10 cellular contexts compared by ENCODE assay signal in genomic region chr13:110726726-110727125, GRCh38. TPM values are rescaled to one million over a fixed set of nuclear protein-coding genes. Genes with fewer than 3 reads are reported as not detected.
A peak's percentile ranks its signal among the peaks of the same experiment; 100 is the strongest.
DNase-seq lines count a peak whose midpoint lies in the region; ATAC-seq and TF ChIP-seq lines count a peak whose summit lies in the region.
"Had no signal": no experiment of that assay in that cellular context is flagged by ENCODE, and none has a peak within 500 bp of the region (broad histone marks: within the 10 kb centered on the region; RNA-seq: fewer than 3 reads in every experiment).

No MANE protein-coding gene starts in this region.

- H2AFZ ChIP-seq in PC-3 (ENCODE audit: low read length) = no peak overlapping the region

- no peaks in the 10 kb centered on the region for H3K9me3 Mint-ChIP-seq in activated naive CD8-positive, alpha-beta T cell treated with anti-CD3 and anti-CD28 coated beads for 36 hours
- H3K9me3 Mint-ChIP-seq in WTC11 = no peaks in the 10 kb centered on the region
- H3K9me3 Mint-ChIP-seq: dendritic cell treated with granulocyte-macrophage colony-stimulating factor and Interleukin-4, amounts not matched to agents 40 ng/mL and 50 ng/mL, for 4 days had no signal

- H4K20me1 ChIP-seq in PC-3 (ENCODE audit: low read length) = no peaks in the 10 kb centered on the region

- H3K79me2 ChIP-seq in PC-3 (ENCODE audit: low read length) = no peaks in the 10 kb centered on the region

- no peaks in the 10 kb centered on the region for H3K27me3 ChIP-seq in PC-3 (ENCODE audit: low read length)

- BruUV-seq in PC-3 (replicated peaks; lab: Mats Ljungman, UMichigan) = no TSS peak

- peaks cover 15% of the 10 kb centered on the region for H3K4me1 Mint-ChIP-seq in activated naive CD8-positive, alpha-beta T cell treated with anti-CD3 and anti-CD28 coated beads for 36 hours
- H3K4me1 Mint-ChIP-seq in WTC11 = no peaks in the 10 kb centered on the region

- ATAC-seq in GM21737 (IDR thresholded peaks at IDR 0.05; ENCODE audit: unreplicated experiment) = peak; percentile 63
- ATAC-seq in WTC11 = no peak
- no peak for ATAC-seq in PC-3
- ATAC-seq in GM19455 (IDR thresholded peaks at IDR 0.05; ENCODE audit: unreplicated experiment) = no peak

- H3K27me3 Mint-ChIP-seq in activated naive CD8-positive, alpha-beta T cell treated with anti-CD3 and anti-CD28 coated beads for 36 hours = no peaks in the 10 kb centered on the region
- H3K27me3 Mint-ChIP-seq in WTC11 (ENCODE audit: low read depth) = no peaks in the 10 kb centered on the region
- H3K27me3 Mint-ChIP-seq: dendritic cell treated with granulocyte-macrophage colony-stimulating factor and Interleukin-4, amounts not matched to agents 40 ng/mL and 50 ng/mL, for 4 days had no signal

- H3K9me3 ChIP-seq in PC-3 (ENCODE audit: low read length) = no peaks in the 10 kb centered on the region

- no peak overlapping the region for H3K4me3 Mint-ChIP-seq in activated naive CD8-positive, alpha-beta T cell treated with anti-CD3 and anti-CD28 coated beads for 36 hours
- no peak overlapping the region for H3K4me3 Mint-ChIP-seq in WTC11
- H3K4me3 Mint-ChIP-seq: dendritic cell treated with granulocyte-macrophage colony-stimulating factor and Interleukin-4, amounts not matched to agents 40 ng/mL and 50 ng/mL, for 4 days had no signal

- DNase-seq in SHP77 (lab: John Stamatoyannopoulos, UW) (peak; percentile 13 to 76), WTC11 (ENCODE audit: low spot score) (no peak), PC-3 (no peak), medulla oblongata (ENCODE audit: extremely low spot score) (no peak)
- DNase-seq in activated naive CD8-positive, alpha-beta T cell treated with anti-CD3 and anti-CD28 coated beads for 36 hours = peak; percentile 71
- DNase-seq in stimulated activated CD8-positive, alpha-beta memory T cell treated with anti-CD3 and anti-CD28 coated beads, Interleukin-7, amount 100 ng/mL, for 4 hours (ENCODE audit: low read depth in 2 of 2) = peak; percentile 54 to 57

- intact Hi-C loops in PC-3 (cut with micrococcal nuclease) = no loop called here

- CTCF ChIA-PET in WTC11 (lab: Charles Lee) = no interaction called here
- CTCF ChIA-PET in PC-3 (lab: Charles Lee) = no interaction called here

- H3K4me3 ChIP-seq in PC-3 (ENCODE audit: low read length) = no peak overlapping the region
- H3K4me3 ChIP-seq: lung had no signal

- H3K4me1 ChIP-seq in PC-3 (ENCODE audit: insufficient read depth, low read length) = no peaks in the 10 kb centered on the region

- no peaks in the 10 kb centered on the region for H3F3A ChIP-seq in PC-3 (ENCODE audit: low read length, unreplicated experiment)

- H3K9me2 ChIP-seq in PC-3 (replicated peaks; ENCODE audit: low read length) = no peaks in the 10 kb centered on the region

- H3K36me3 ChIP-seq in PC-3 (ENCODE audit: low read depth, low read length) = no peaks in the 10 kb centered on the region

- H3K9ac ChIP-seq in PC-3 (ENCODE audit: low read length) = no peak overlapping the region

- no peak for TF ChIP-seq CTCF in WTC11 (IDR thresholded peaks at IDR 0.05)
- no peak for TF ChIP-seq CTCF in PC-3 (conservative IDR thresholded peaks at IDR 0.05; ENCODE audit: low read depth, low read length)

- H3K36me3 Mint-ChIP-seq in activated naive CD8-positive, alpha-beta T cell treated with anti-CD3 and anti-CD28 coated beads for 36 hours = peaks cover under 1% of the 10 kb centered on the region
- no peaks in the 10 kb centered on the region for H3K36me3 Mint-ChIP-seq in WTC11

- H3K27ac Mint-ChIP-seq in activated naive CD8-positive, alpha-beta T cell treated with anti-CD3 and anti-CD28 coated beads for 36 hours = peak overlapping the region; percentile 40
- no peak overlapping the region; the same call in 1 of the 2 replicates for H3K27ac Mint-ChIP-seq in WTC11
- H3K27ac Mint-ChIP-seq: dendritic cell treated with granulocyte-macrophage colony-stimulating factor and Interleukin-4, amounts not matched to agents 40 ng/mL and 50 ng/mL, for 4 days had no signal

- POLR2A ChIA-PET in WTC11 (lab: Charles Lee) = no interaction called here
- POLR2A ChIA-PET in PC-3 (lab: Charles Lee; ENCODE audit: unreplicated experiment) = no interaction called here

- no peak overlapping the region for H3K4me2 ChIP-seq in PC-3 (ENCODE audit: low read length)

- H3K27ac ChIP-seq in PC-3 (ENCODE audit: low read length) = no peak overlapping the region

TF ChIP-seq in WTC11, 78 proteins besides CTCF, POLR2A, EP300 and RAD21:
- TF ChIP-seq ZNF138 (CRISPR knock-in tag; conservative IDR thresholded peaks at IDR 0.05) (no peak), ZBTB21 (CRISPR knock-in tag; IDR thresholded peaks at IDR 0.05; ENCODE audit: borderline replicate concordance) (no peak), NR3C1 (CRISPR knock-in tag; conservative IDR thresholded peaks at IDR 0.05; ENCODE audit: low read depth) (no peak), ESRRA (CRISPR knock-in tag; IDR thresholded peaks at IDR 0.05; ENCODE audit: borderline replicate concordance) (no peak), FOXJ3 (CRISPR knock-in tag; IDR thresholded peaks at IDR 0.05; ENCODE audit: borderline replicate concordance) (no peak), EMX1 (CRISPR knock-in tag; IDR thresholded peaks at IDR 0.05) (no peak), ZNF121 (CRISPR knock-in tag; IDR thresholded peaks at IDR 0.05) (no peak), ZSCAN18 (CRISPR knock-in tag; IDR thresholded peaks at IDR 0.05) (no peak), ZNF232 (CRISPR knock-in tag; IDR thresholded peaks at IDR 0.05) (no peak), USF2 (CRISPR knock-in tag; IDR thresholded peaks at IDR 0.05) (no peak), NFATC4 (CRISPR knock-in tag; IDR thresholded peaks at IDR 0.05) (no peak), ATF2 (CRISPR knock-in tag; IDR thresholded peaks at IDR 0.05; ENCODE audit: borderline replicate concordance, low read depth) (no peak), E2F1 (CRISPR knock-in tag; IDR thresholded peaks at IDR 0.05) (no peak), IRF1 (CRISPR knock-in tag; IDR thresholded peaks at IDR 0.05) (no peak), FOXP1 (CRISPR knock-in tag; IDR thresholded peaks at IDR 0.05; ENCODE audit: borderline replicate concordance) (no peak), JUN (CRISPR knock-in tag; IDR thresholded peaks at IDR 0.05) (no peak), CBFB (CRISPR knock-in tag; IDR thresholded peaks at IDR 0.05; ENCODE audit: low read depth) (no peak), JAZF1 (CRISPR knock-in tag; IDR thresholded peaks at IDR 0.05) (no peak), RORB (CRISPR knock-in tag; IDR thresholded peaks at IDR 0.05) (no peak), HMGA2 (CRISPR knock-in tag; IDR thresholded peaks at IDR 0.05) (no peak)

RNA-seq across cellular contexts. Expression of gene ING1, which starts 13.2 kb away (rescaled TPM):
- 10 to 100 TPM; 16.7 to 18.4 TPM for total RNA-seq in activated naive CD8-positive, alpha-beta T cell treated with anti-CD3 and anti-CD28 coated beads for 36 hours
- total RNA-seq in WTC11 (2021) (26.2 to 27.5 TPM (median 26.9 TPM) in 3 replicates), PC-3 (2014; rRNA removed) (17.9 and 20.8 TPM in 2 replicates)

RNA-seq across cellular contexts. Expression of gene CARS2, which starts 20.8 kb away (rescaled TPM):
- 10 to 100 TPM; 81.1 to 84.8 TPM for total RNA-seq in activated naive CD8-positive, alpha-beta T cell treated with anti-CD3 and anti-CD28 coated beads for 36 hours
- total RNA-seq in WTC11 (2021) (39.9 to 50.9 TPM (median 50.0 TPM) in 3 replicates), PC-3 (2014; rRNA removed) (70.9 and 72.9 TPM in 2 replicates)

Comparison
In these comparisons a context has a peak if more than half of its experiments do, and no peak if none do; other contexts are left out.
1. DNase-seq: peak in SHP77 (2 of 2), activated naive CD8-positive, alpha-beta T cell treated with anti-CD3 and anti-CD28 coated beads for 36 hours (single experiment) and stimulated activated CD8-positive, alpha-beta memory T cell treated with anti-CD3 and anti-CD28 coated beads, Interleukin-7, amount 100 ng/mL, for 4 hours (2 of 2); none in WTC11 (single experiment), PC-3 (single experiment) and medulla oblongata (single experiment).